In the genomic region with DNA sequence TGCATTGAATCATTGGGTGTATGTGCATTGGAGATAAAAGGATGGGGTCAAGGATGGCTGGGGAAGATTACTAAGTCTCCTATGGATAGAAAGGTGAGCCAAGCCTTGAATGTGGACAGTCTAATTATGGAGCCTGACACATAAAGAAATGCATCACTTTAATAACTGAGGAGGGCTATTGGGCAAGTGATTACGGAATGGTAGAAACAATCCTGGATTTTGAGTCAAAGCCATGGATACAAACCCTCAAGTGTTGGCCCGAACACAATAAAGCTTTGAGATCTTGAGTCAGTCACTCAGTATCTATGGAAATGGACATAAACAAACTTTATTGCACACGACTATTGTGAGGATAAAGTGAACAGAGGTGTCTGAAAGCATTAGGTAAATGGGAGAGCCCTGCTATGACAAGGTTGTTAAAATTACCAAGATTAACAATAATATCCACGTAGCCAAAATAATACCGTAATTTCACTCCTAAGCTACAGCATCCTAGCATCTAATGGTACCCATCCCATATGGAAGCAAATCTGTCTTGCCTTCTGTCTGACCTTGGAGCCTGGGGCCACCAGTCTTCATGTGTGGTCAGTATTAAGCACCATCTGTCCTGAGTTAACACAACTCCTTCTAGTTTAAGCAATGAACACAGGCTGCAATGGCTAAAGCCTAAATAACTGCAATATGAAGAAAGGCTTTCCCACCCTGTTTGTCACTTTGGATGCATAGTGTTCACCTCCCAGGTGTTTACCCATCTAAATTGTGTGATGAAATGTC, we compare ENCODE assay signal across 27 cellular contexts.
DNase-seq lines count a peak whose midpoint lies in the region; ATAC-seq and TF ChIP-seq lines count a peak whose summit lies in the region.
"Had no signal": no experiment of that assay in that cellular context is flagged by ENCODE, and none has a peak within 500 bp of the region (broad histone marks: within the 10 kb centered on the region; RNA-seq: fewer than 3 reads in every experiment).

No MANE protein-coding gene starts in this region.

- H3K9ac ChIP-seq in mammary epithelial cell (ENCODE audit: insufficient read depth, low read length) (peak overlapping the region; percentile 17), mesenchymal stem cell (ENCODE audit: low read length) (no peak overlapping the region)

- H3K27me3 ChIP-seq in mammary epithelial cell (ENCODE audit: insufficient read depth, low read length) (no peaks in the 10 kb centered on the region), mesenchymal stem cell (ENCODE audit: control insufficient read depth in 1 of 2, insufficient read depth in 1 of 2, low read length in 2 of 2) (no peaks in the 10 kb centered on the region)
- H3K27me3 ChIP-seq in CD8-positive, alpha-beta memory T cell (ENCODE audit: insufficient read depth, low read length, poor library complexity, severe bottlenecking): no peaks in the 10 kb centered on the region
- H3K27me3 ChIP-seq: adrenal gland, colonic mucosa, esophagus squamous epithelium, left lung had no signal

- no peaks in the 10 kb centered on the region for H4K20me1 ChIP-seq in mammary epithelial cell (ENCODE audit: insufficient read depth, low read length)

- no peak overlapping the region for H2BK15ac ChIP-seq in mesenchymal stem cell (ENCODE audit: low read depth, poor library complexity, severe bottlenecking)

- peak overlapping the region in 1 of 2 experiments; percentile 78 for H3K4ac ChIP-seq in mesenchymal stem cell (ENCODE audit: low read depth in 1 of 2, low read length in 2 of 2)

- no peaks in the 10 kb centered on the region for H3K36me3 Mint-ChIP-seq in CD8-positive, alpha-beta memory T cell
- H3K36me3 Mint-ChIP-seq: activated CD8-positive, alpha-beta memory T cell treated with anti-CD3 and anti-CD28 coated beads, Interleukin-2, amount 10 ng/mL, durations not matched to agents 7 days and 5 days; CD14-positive monocyte; naive B cell; stimulated activated memory B cell treated with anti-CD40 and anti-IgM and Interleukin-4, amounts not matched to agents 10 μg/mL and 1 μg/mL and 100 μg/mL, for 72 hours had no signal

- H3K4me1 ChIP-seq in mammary epithelial cell (ENCODE audit: insufficient read depth, low read length) (peaks cover 8% of the 10 kb centered on the region), mesenchymal stem cell (ENCODE audit: control insufficient read depth, insufficient read depth, low read depth, low read length) (peaks cover 3% of the 10 kb centered on the region)
- no peaks in the 10 kb centered on the region for H3K4me1 ChIP-seq in CD8-positive, alpha-beta memory T cell (ENCODE audit: insufficient read depth, low read length)
- H3K4me1 ChIP-seq: adrenal gland, colonic mucosa had no signal

- H2AFZ ChIP-seq in mammary epithelial cell (ENCODE audit: low read depth, low read length) (peak overlapping the region; percentile 43), mesenchymal stem cell (ENCODE audit: low read depth, low read length) (no peak overlapping the region)

- no peak overlapping the region for H4K91ac ChIP-seq in mesenchymal stem cell (ENCODE audit: low read length)

- no peak for ATAC-seq in esophagus mucosa
- ATAC-seq: activated CD8-positive, alpha-beta memory T cell treated with anti-CD3 and anti-CD28 coated beads, Interleukin-2, amount 10 ng/mL, durations not matched to agents 7 days and 5 days; left lung; stimulated activated memory B cell treated with anti-CD40 and anti-IgM and Interleukin-4, amounts not matched to agents 10 μg/mL and 1 μg/mL and 100 μg/mL, for 72 hours had no signal

- no peak overlapping the region for H3K4me2 ChIP-seq in mammary epithelial cell (ENCODE audit: insufficient read depth, low read depth, low read length)
- H3K4me2 ChIP-seq in mesenchymal stem cell (ENCODE audit: low read length, poor library complexity, severe bottlenecking): no peak overlapping the region

- H2BK120ac ChIP-seq in mesenchymal stem cell (ENCODE audit: low read depth, low read length): no peak overlapping the region

- no peak overlapping the region for H3K18ac ChIP-seq in mesenchymal stem cell (ENCODE audit: low read depth in 1 of 2, low read length in 2 of 2)

- H3K79me1 ChIP-seq in mesenchymal stem cell (replicated peaks; ENCODE audit: low read length, poor library complexity, severe bottlenecking): no peaks in the 10 kb centered on the region

- no TSS peak for BruUV-seq in mammary epithelial cell (replicated peaks; lab: Mats Ljungman, UMichigan)

- TF ChIP-seq CTCF in mammary epithelial cell (conservative IDR thresholded peaks at IDR 0.05 in 1 of 2, IDR thresholded peaks at IDR 0.05 in 1 of 2; ENCODE audit: extremely low read depth in 1 of 2, insufficient read depth in 1 of 2, low read depth in 1 of 2, low read length in 2 of 2): no peak

- H4K8ac ChIP-seq in mesenchymal stem cell (ENCODE audit: low read length): peak overlapping the region; percentile 55

- H3K9me3 ChIP-seq in mammary epithelial cell (replicated peaks; ENCODE audit: insufficient read depth, low read length): no peaks in the 10 kb centered on the region
- H3K9me3 ChIP-seq in mesenchymal stem cell (ENCODE audit: control insufficient read depth, low read length): no peaks in the 10 kb centered on the region
- H3K9me3 ChIP-seq in CD8-positive, alpha-beta memory T cell (ENCODE audit: low read length): no peaks in the 10 kb centered on the region
- H3K9me3 ChIP-seq: adrenal gland, colonic mucosa, esophagus squamous epithelium, left lung had no signal

- peaks cover 0 to 2% (median 0%) of the 10 kb centered on the region in 5 donors for H3K9me3 Mint-ChIP-seq in CD8-positive, alpha-beta memory T cell
- H3K9me3 Mint-ChIP-seq: activated B cell treated with CpG ODN at 0.5 μM for 24 hours; stimulated activated memory B cell treated with anti-CD40 and anti-IgM and Interleukin-4, amounts not matched to agents 10 μg/mL and 1 μg/mL and 100 μg/mL, for 72 hours had no signal

- WGBS in mammary epithelial cell (ENCODE audit: low coverage, missing lambda C conversion rate): 9% methylated on average over 5 of the region's 5 CpGs
- 89% methylated on average over 5 of the region's 5 CpGs for WGBS in mesenchymal stem cell

- POLR2A ChIA-PET in CD8-positive, alpha-beta memory T cell (lab: Charles Lee): no interaction called here

- no peak overlapping the region for H3K23ac ChIP-seq in mesenchymal stem cell (ENCODE audit: low read length in 2 of 2)

- in situ Hi-C loops in mammary epithelial cell (cut with MboI; ENCODE audit: low sequenced_read_pairs in 2 of 2): no loop called here

- H2AK5ac ChIP-seq in mesenchymal stem cell (ENCODE audit: low read length, severe bottlenecking): no peak overlapping the region

- CTCF ChIA-PET in mammary epithelial cell (lab: Charles Lee; ENCODE audit: low non-redundant PET): interaction anchor here (0.7 kb wide), 2 partner anchors 102 to 198 kb away, joined by 3 to 4 read pairs; no protein-coding TSS in a partner anchor
- CTCF ChIA-PET in CD8-positive, alpha-beta memory T cell (lab: Charles Lee): no interaction called here

- H3K4me3 ChIP-seq in mammary epithelial cell (replicated peaks in 1 of 3; ENCODE audit: insufficient read depth in 1 of 3, low read depth in 2 of 3, low read length in 3 of 3): no peak overlapping the region
- H3K4me3 ChIP-seq in mesenchymal stem cell (ENCODE audit: insufficient read depth in 1 of 2, low read depth in 1 of 2, low read length in 2 of 2): no peak overlapping the region
- no peak overlapping the region for H3K4me3 ChIP-seq in CD8-positive, alpha-beta memory T cell (ENCODE audit: low read length)
- H3K4me3 ChIP-seq: adrenal gland, colonic mucosa, esophagus squamous epithelium, left lung had no signal

- dilution Hi-C loops in mammary epithelial cell (cut with HindIII; ENCODE audit: low sequenced_read_pairs): no loop called here

- H3K27me3 Mint-ChIP-seq in CD8-positive, alpha-beta memory T cell: peaks cover 1 to 6% of the 10 kb centered on the region in 2 donors

- H3K27ac Mint-ChIP-seq in CD8-positive, alpha-beta memory T cell: no peak overlapping the region
- H3K27ac Mint-ChIP-seq: activated B cell treated with CpG ODN at 0.5 μM for 24 hours; activated CD8-positive, alpha-beta memory T cell treated with anti-CD3 and anti-CD28 coated beads, Interleukin-2, amount 10 ng/mL, durations not matched to agents 7 days and 5 days; CD14-positive monocyte; stimulated activated memory B cell treated with anti-CD40 and anti-IgM and Interleukin-4, amounts not matched to agents 10 μg/mL and 1 μg/mL and 100 μg/mL, for 72 hours had no signal

- intact Hi-C loops in mammary epithelial cell (cut with micrococcal nuclease): no loop called here

- no peak overlapping the region for H3K4me3 Mint-ChIP-seq in CD8-positive, alpha-beta memory T cell
- H3K4me3 Mint-ChIP-seq: activated B cell treated with CpG ODN at 0.5 μM for 24 hours; activated CD8-positive, alpha-beta memory T cell treated with anti-CD3 and anti-CD28 coated beads, Interleukin-2, amount 10 ng/mL, durations not matched to agents 7 days and 5 days; CD14-positive monocyte; naive B cell; stimulated activated memory B cell treated with anti-CD40 and anti-IgM and Interleukin-4, amounts not matched to agents 10 μg/mL and 1 μg/mL and 100 μg/mL, for 72 hours had no signal

- no peaks in the 10 kb centered on the region for H3K79me2 ChIP-seq in mammary epithelial cell (ENCODE audit: insufficient read depth, low read length)

- no peaks in the 10 kb centered on the region for H3K4me1 Mint-ChIP-seq in CD8-positive, alpha-beta memory T cell
- H3K4me1 Mint-ChIP-seq: activated B cell treated with CpG ODN at 0.5 μM for 24 hours, CD14-positive monocyte, naive B cell had no signal

- H2BK5ac ChIP-seq in mesenchymal stem cell (ENCODE audit: low read depth, low read length, poor library complexity, severe bottlenecking): no peak overlapping the region

- DNase-seq in EH (ENCODE audit: low read depth) (peak; percentile 22), NCI-H82 (lab: John Stamatoyannopoulos, UW) (peak; percentile 75), mammary epithelial cell (peak; percentile 92), mesenchymal stem cell (peak; percentile 63), NCI-H1694 treated with DMSO at 0.1 percent for 48 hours (lab: John Stamatoyannopoulos, UW) (no peak)
- no peak for DNase-seq in CD8-positive, alpha-beta memory T cell
- DNase-seq: activated B cell treated with CpG ODN at 0.5 μM for 24 hours; activated CD8-positive, alpha-beta memory T cell treated with anti-CD3 and anti-CD28 coated beads, Interleukin-2, amount 10 ng/mL, durations not matched to agents 7 days and 5 days; activated naive CD4-positive, alpha-beta T cell treated with Interleukin-2 at 50 U/mL for 16 hours; activated T-cell treated with anti-CD3 and anti-CD28 coated beads, Interleukin-2, amount 50 U/mL, for 48 hours; adrenal gland; colonic mucosa; DMS153; effector memory CD4-positive, alpha-beta T cell; esophagus squamous epithelium; H7; left lung; naive B cell; NCI-H1092 treated with DMSO at 0.1 percent for 48 hours; NCI-H1930; NCI-H2227 treated with DMSO at 0.1 percent for 48 hours; NK-92 treated with Interleukin-12 subunit alpha and Interleukin-12 subunit beta, amount 100 ng/mL, for 24 hours; occipital lobe; stimulated activated CD4-positive, alpha-beta T cell treated with anti-CD3 and anti-CD28 coated beads, Interleukin-4, amount 100 ng/mL, for 4 hours had no signal

- H2BK12ac ChIP-seq in mesenchymal stem cell (ENCODE audit: low read length in 2 of 2): no peak overlapping the region

- H3K14ac ChIP-seq in mesenchymal stem cell (ENCODE audit: low read length in 2 of 2): no peak overlapping the region

- peak overlapping the region; percentile 61 for H3K27ac ChIP-seq in mammary epithelial cell (ENCODE audit: insufficient read depth, low read depth, low read length)
- no peak overlapping the region for H3K27ac ChIP-seq in mesenchymal stem cell (ENCODE audit: low read length, poor library complexity, severe bottlenecking)
- H3K27ac ChIP-seq in CD8-positive, alpha-beta memory T cell (ENCODE audit: low read depth, low read length): no peak overlapping the region
- H3K27ac ChIP-seq: adrenal gland, colonic mucosa, esophagus squamous epithelium had no signal

- H3K36me3 ChIP-seq in mammary epithelial cell (ENCODE audit: insufficient read depth, low read length): no peaks in the 10 kb centered on the region
- no peaks in the 10 kb centered on the region for H3K36me3 ChIP-seq in mesenchymal stem cell (ENCODE audit: control insufficient read depth in 1 of 2, insufficient read depth in 2 of 2, low read depth in 1 of 2, low read length in 2 of 2)
- no peaks in the 10 kb centered on the region for H3K36me3 ChIP-seq in CD8-positive, alpha-beta memory T cell (ENCODE audit: insufficient read depth, low read length)
- H3K36me3 ChIP-seq: adrenal gland, colonic mucosa, esophagus squamous epithelium, left lung had no signal

Comparison
In these comparisons a context has a peak if more than half of its experiments do, and no peak if none do; other contexts are left out.
1. DNase-seq: peak in EH (single experiment), NCI-H82 (single experiment), mammary epithelial cell (single experiment) and mesenchymal stem cell (single experiment); none in CD8-positive, alpha-beta memory T cell (0 of 5) and NCI-H1694 treated with DMSO at 0.1 percent for 48 hours (single experiment).